Comparison of ENCODE assay signal across 1 cellular context in genomic region chr19:1243768-1244692, GRCh38.
TF ChIP-seq lines count a peak whose summit lies in the region.

No MANE protein-coding gene starts in this region.

TF ChIP-seq in GM12878, 131 proteins besides CTCF, POLR2A, EP300 and RAD21 (continued from another document):
- TF ChIP-seq BCLAF1 (IDR thresholded peaks at IDR 0.05) (no peak), NBN (IDR thresholded peaks at IDR 0.05) (peak; percentile 52; the same call in 1 of the 2 replicates), RAD51 (IDR thresholded peaks at IDR 0.05) (no peak), RELA (IDR thresholded peaks at IDR 0.05; ENCODE audit: borderline replicate concordance, partially characterized antibody) (peak; percentile 51), SMAD5 (IDR thresholded peaks at IDR 0.05; ENCODE audit: low read depth) (no peak), NFYA (IDR thresholded peaks at IDR 0.05; ENCODE audit: borderline replicate concordance, low read depth, low read length) (no peak), HSF1 (IDR thresholded peaks at IDR 0.05; ENCODE audit: low read depth, low read length) (no peak), ATF7 (IDR thresholded peaks at IDR 0.05; ENCODE audit: low read depth) (no peak), ZNF207 (IDR thresholded peaks at IDR 0.05; ENCODE audit: borderline replicate concordance) (no peak), GATAD2B (conservative IDR thresholded peaks at IDR 0.05; ENCODE audit: low read depth) (peak; percentile 58), RUNX3 (IDR thresholded peaks at IDR 0.05; ENCODE audit: low read length) (no peak), ZNF592 (IDR thresholded peaks at IDR 0.05) (0 out of 2 replicates have a peak, but pooled peaks have one; percentile 27), SMAD1 (IDR thresholded peaks at IDR 0.05; ENCODE audit: low read depth, partially characterized antibody) (no peak), POLR2AphosphoS5 (IDR thresholded peaks at IDR 0.05; ENCODE audit: low read length) (no peak), KLF5 (IDR thresholded peaks at IDR 0.05; ENCODE audit: partially characterized antibody) (peak; percentile 11), E4F1 (IDR thresholded peaks at IDR 0.05; ENCODE audit: borderline replicate concordance, partially characterized antibody) (no peak), BCL11A (IDR thresholded peaks at IDR 0.05; ENCODE audit: low read depth, low read length) (no peak), LARP7 (IDR thresholded peaks at IDR 0.05) (0 out of 2 replicates have a peak, but pooled peaks have one; percentile 38), HCFC1 (IDR thresholded peaks at IDR 0.05; ENCODE audit: low read length) (no peak; the same call in 1 of the 2 replicates), BACH1 (IDR thresholded peaks at IDR 0.05; ENCODE audit: borderline replicate concordance) (no peak), ZNF24 (IDR thresholded peaks at IDR 0.05) (no peak), IRF3 (IDR thresholded peaks at IDR 0.05) (no peak), ZBTB11 (CRISPR knock-in tag; IDR thresholded peaks at IDR 0.05) (no peak), PAX5 (IDR thresholded peaks at IDR 0.05; ENCODE audit: borderline replicate concordance, low read depth, low read length) (no peak), ELK1 (IDR thresholded peaks at IDR 0.05; ENCODE audit: low read depth, low read length) (peak; percentile 41; the same call in 1 of the 2 replicates)
